Comparison of ENCODE assay signal across 1 cellular context in the genomic region with DNA sequence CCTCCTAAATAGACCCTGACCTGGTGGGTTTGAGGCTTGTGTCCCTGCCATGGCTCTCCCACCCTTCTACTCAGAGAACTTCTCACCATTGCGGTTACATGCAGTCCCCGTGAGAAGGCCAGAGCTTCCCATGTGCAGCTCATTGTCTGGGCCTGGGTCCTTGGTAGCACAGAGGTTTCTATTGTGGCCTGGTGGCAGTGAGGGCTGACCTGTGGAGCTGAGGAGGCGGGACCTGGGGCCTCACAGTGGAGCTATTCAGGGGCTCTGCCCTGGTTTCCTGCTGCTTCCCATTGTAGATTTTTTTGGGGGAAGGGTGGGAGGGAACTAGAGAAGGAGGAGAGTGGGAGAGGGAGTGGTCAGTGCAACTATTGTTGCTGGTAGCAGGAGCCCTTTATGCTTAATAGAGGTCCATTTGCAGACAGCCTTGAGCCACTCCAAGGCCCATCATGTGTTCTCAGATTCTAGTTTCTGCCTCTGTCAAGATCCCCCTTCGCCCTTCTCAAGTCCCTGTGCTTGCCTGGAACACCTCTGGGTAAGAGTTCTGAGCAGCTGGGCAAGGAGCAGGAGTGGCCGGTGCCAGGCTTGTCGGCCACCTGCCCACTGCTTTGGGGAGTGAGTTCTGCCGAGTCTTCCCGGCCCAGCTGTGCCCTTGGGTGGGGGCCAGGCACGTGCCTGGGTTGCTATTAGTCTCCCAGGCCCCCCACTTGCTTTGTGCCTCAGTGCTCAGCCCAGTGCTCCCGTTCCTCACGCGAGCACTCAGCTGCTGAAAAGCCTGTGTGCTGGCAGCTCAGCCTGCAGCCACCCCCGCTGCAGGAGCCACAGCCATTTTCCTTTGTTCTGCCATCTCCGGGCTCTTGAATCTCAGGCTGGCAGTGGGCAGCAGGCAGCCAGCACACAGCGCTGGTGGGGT.
TF ChIP-seq lines count a peak whose summit lies in the region.

No MANE protein-coding gene starts in this region.

TF ChIP-seq in K562, 482 proteins besides CTCF, POLR2A, EP300 and RAD21 (continued from another document):
- 0 out of 2 replicates have a peak, but pooled peaks have one; percentile 13 for TF ChIP-seq ZFX (CRISPR knock-in tag; IDR thresholded peaks at IDR 0.05)
- no peak for TF ChIP-seq NR2C1 (IDR thresholded peaks at IDR 0.05)
- TF ChIP-seq NR2C1 (tag; IDR thresholded peaks at IDR 0.05): no peak
- TF ChIP-seq FUS (optimal IDR thresholded peaks at IDR 0.05; ENCODE audit: low read depth, low read length): no peak
- TF ChIP-seq STAG1 (CRISPR knock-in tag; IDR thresholded peaks at IDR 0.05; ENCODE audit: borderline replicate concordance): no peak
- no peak for TF ChIP-seq MEIS2 (IDR thresholded peaks at IDR 0.05; ENCODE audit: partially characterized antibody)
- no peak for TF ChIP-seq ADNP (tag; IDR thresholded peaks at IDR 0.05)
- TF ChIP-seq SRSF3 (IDR thresholded peaks at IDR 0.05; ENCODE audit: insufficient read depth, low read length): no peak
- TF ChIP-seq, protein P1, sequence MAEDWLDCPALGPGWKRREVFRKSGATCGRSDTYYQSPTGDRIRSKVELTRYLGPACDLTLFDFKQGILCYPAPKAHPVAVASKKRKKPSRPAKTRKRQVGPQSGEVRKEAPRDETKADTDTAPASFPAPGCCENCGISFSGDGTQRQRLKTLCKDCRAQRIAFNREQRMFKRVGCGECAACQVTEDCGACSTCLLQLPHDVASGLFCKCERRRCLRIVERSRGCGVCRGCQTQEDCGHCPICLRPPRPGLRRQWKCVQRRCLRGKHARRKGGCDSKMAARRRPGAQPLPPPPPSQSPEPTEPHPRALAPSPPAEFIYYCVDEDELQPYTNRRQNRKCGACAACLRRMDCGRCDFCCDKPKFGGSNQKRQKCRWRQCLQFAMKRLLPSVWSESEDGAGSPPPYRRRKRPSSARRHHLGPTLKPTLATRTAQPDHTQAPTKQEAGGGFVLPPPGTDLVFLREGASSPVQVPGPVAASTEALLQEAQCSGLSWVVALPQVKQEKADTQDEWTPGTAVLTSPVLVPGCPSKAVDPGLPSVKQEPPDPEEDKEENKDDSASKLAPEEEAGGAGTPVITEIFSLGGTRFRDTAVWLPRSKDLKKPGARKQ (CRISPR knock-in tag; IDR thresholded peaks at IDR 0.05): no peak
- TF ChIP-seq MCM2 (IDR thresholded peaks at IDR 0.05; ENCODE audit: low read depth): no peak
- TF ChIP-seq, protein P2, sequence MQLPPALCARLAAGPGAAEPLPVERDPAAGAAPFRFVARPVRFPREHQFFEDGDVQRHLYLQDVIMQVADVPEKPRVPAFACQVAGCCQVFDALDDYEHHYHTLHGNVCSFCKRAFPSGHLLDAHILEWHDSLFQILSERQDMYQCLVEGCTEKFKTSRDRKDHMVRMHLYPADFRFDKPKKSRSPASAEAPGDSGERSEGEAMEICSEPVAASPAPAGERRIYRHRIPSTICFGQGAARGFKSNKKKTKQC (CRISPR knock-in tag; IDR thresholded peaks at IDR 0.05): no peak
- TF ChIP-seq BHLHE40 (IDR thresholded peaks at IDR 0.05; ENCODE audit: low read length): peak; percentile 60
- no peak for TF ChIP-seq ZNF12 (CRISPR knock-in tag; IDR thresholded peaks at IDR 0.05)
- TF ChIP-seq ZBTB8A (IDR thresholded peaks at IDR 0.05; ENCODE audit: partially characterized antibody): no peak
- no peak for TF ChIP-seq ZNF134 (CRISPR knock-in tag; conservative IDR thresholded peaks at IDR 0.05)
- TF ChIP-seq CHD7 (IDR thresholded peaks at IDR 0.05; ENCODE audit: low read depth, low read length): no peak
- no peak for TF ChIP-seq ZNF274 (IDR thresholded peaks at IDR 0.05; ENCODE audit: borderline replicate concordance, low read depth, low read length)
- no peak for TF ChIP-seq YBX1 (IDR thresholded peaks at IDR 0.05)
- no peak for TF ChIP-seq ZNF408 (CRISPR knock-in tag; IDR thresholded peaks at IDR 0.05; ENCODE audit: low read depth)
- TF ChIP-seq BMI1 (IDR thresholded peaks at IDR 0.05; ENCODE audit: low read length): no peak
- TF ChIP-seq, protein P3, sequence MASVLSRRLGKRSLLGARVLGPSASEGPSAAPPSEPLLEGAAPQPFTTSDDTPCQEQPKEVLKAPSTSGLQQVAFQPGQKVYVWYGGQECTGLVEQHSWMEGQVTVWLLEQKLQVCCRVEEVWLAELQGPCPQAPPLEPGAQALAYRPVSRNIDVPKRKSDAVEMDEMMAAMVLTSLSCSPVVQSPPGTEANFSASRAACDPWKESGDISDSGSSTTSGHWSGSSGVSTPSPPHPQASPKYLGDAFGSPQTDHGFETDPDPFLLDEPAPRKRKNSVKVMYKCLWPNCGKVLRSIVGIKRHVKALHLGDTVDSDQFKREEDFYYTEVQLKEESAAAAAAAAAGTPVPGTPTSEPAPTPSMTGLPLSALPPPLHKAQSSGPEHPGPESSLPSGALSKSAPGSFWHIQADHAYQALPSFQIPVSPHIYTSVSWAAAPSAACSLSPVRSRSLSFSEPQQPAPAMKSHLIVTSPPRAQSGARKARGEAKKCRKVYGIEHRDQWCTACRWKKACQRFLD (CRISPR knock-in tag; IDR thresholded peaks at IDR 0.05): no peak
- TF ChIP-seq SFPQ (IDR thresholded peaks at IDR 0.05; ENCODE audit: low read depth, low read length): no peak
- TF ChIP-seq, protein P4, sequence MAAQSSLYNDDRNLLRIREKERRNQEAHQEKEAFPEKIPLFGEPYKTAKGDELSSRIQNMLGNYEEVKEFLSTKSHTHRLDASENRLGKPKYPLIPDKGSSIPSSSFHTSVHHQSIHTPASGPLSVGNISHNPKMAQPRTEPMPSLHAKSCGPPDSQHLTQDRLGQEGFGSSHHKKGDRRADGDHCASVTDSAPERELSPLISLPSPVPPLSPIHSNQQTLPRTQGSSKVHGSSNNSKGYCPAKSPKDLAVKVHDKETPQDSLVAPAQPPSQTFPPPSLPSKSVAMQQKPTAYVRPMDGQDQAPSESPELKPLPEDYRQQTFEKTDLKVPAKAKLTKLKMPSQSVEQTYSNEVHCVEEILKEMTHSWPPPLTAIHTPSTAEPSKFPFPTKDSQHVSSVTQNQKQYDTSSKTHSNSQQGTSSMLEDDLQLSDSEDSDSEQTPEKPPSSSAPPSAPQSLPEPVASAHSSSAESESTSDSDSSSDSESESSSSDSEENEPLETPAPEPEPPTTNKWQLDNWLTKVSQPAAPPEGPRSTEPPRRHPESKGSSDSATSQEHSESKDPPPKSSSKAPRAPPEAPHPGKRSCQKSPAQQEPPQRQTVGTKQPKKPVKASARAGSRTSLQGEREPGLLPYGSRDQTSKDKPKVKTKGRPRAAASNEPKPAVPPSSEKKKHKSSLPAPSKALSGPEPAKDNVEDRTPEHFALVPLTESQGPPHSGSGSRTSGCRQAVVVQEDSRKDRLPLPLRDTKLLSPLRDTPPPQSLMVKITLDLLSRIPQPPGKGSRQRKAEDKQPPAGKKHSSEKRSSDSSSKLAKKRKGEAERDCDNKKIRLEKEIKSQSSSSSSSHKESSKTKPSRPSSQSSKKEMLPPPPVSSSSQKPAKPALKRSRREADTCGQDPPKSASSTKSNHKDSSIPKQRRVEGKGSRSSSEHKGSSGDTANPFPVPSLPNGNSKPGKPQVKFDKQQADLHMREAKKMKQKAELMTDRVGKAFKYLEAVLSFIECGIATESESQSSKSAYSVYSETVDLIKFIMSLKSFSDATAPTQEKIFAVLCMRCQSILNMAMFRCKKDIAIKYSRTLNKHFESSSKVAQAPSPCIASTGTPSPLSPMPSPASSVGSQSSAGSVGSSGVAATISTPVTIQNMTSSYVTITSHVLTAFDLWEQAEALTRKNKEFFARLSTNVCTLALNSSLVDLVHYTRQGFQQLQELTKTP (IDR thresholded peaks at IDR 0.05; ENCODE audit: low read depth in 1 of 2, partially characterized antibody in 2 of 2): no peak
- TF ChIP-seq IRF2 (CRISPR knock-in tag; IDR thresholded peaks at IDR 0.05): no peak
- no peak for TF ChIP-seq LCOR (CRISPR knock-in tag; IDR thresholded peaks at IDR 0.05)
- TF ChIP-seq ZNF184 (CRISPR knock-in tag; IDR thresholded peaks at IDR 0.05): no peak
- TF ChIP-seq RBBP5 (IDR thresholded peaks at IDR 0.05; ENCODE audit: borderline replicate concordance, insufficient read depth, low read length, poor library complexity, severe bottlenecking): no peak
- TF ChIP-seq SAFB (IDR thresholded peaks at IDR 0.05; ENCODE audit: borderline replicate concordance, low read depth, low read length): no peak
- TF ChIP-seq BDP1 (IDR thresholded peaks at IDR 0.05; ENCODE audit: insufficient read depth, insufficient read length): no peak
- TF ChIP-seq ZNF263 (CRISPR knock-in tag; IDR thresholded peaks at IDR 0.05; ENCODE audit: borderline replicate concordance): peak; percentile 59; the same call in 1 of the 2 replicates
